39 cellular contexts compared by ENCODE assay signal in the genomic region with DNA sequence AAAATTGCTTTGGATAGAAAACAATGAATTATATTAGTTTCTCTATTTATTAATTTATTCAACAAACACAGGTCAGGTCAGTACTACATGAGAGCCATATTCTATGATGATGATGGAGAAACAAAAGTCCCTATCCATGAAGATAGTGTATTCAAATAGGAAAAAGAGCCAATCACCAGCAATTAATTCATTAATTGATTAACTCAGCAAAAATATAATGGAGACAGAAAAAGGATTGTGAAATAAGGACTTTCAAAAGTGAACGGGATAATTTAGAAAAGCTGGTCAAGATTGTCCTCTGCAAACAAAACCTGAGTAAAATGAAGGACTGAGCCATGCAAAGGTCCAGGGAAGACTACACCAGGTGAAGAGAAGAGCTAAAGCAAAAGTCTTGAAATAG.
"Had no signal": no experiment of that assay in that cellular context is flagged by ENCODE, and none has a peak within 500 bp of the region (broad histone marks: within the 10 kb centered on the region; RNA-seq: fewer than 3 reads in every experiment).

No MANE protein-coding gene starts in this region.

- ATAC-seq: activated naive CD4-positive, alpha-beta T cell treated with anti-CD3 and anti-CD28 coated beads, Interleukin-2, amount 50 U/mL, for 72 hours; activated naive CD8-positive, alpha-beta T cell treated with anti-CD3 and anti-CD28 coated beads, Interleukin-2, amount 50 U/mL, for 24 hours; activated T-cell treated with anti-CD3 and anti-CD28 coated beads, Interleukin-2, amount 50 U/mL, for 4 hours; activated T-cell treated with anti-CD3 and anti-CD28 coated beads, Interleukin-2, amount 50 U/mL, for 72 hours; activated T-helper 17 cell treated with anti-CD3 and anti-CD28 coated beads, Interleukin-2, amount 50 U/mL, for 72 hours; body of pancreas had no signal

- H3K4me1 Mint-ChIP-seq: activated naive CD4-positive, alpha-beta T cell treated with anti-CD3 and anti-CD28 coated beads, Interleukin-2, amount 10 ng/mL, durations not matched to agents 7 days and 5 days; activated naive CD4-positive, alpha-beta T cell treated with anti-CD3 and anti-CD28 coated beads, Interleukin-2, amount 50 U/mL, for 24 hours; activated naive CD8-positive, alpha-beta T cell treated with anti-CD3 and anti-CD28 coated beads, Interleukin-2, amount 10 ng/mL, durations not matched to agents 7 days and 5 days; activated naive CD8-positive, alpha-beta T cell treated with anti-CD3 and anti-CD28 coated beads, Interleukin-2, amount 50 U/mL, for 24 hours; activated T-helper 17 cell treated with anti-CD3 and anti-CD28 coated beads, Interleukin-2, amount 50 U/mL, for 72 hours; brain; central memory CD8-positive, alpha-beta T cell had no signal

- H3K36me3 Mint-ChIP-seq: activated naive CD4-positive, alpha-beta T cell treated with anti-CD3 and anti-CD28 coated beads, Interleukin-2, amount 10 ng/mL, durations not matched to agents 7 days and 5 days; activated naive CD4-positive, alpha-beta T cell treated with anti-CD3 and anti-CD28 coated beads, Interleukin-2, amount 50 U/mL, for 24 hours; activated naive CD4-positive, alpha-beta T cell treated with anti-CD3 and anti-CD28 coated beads, Interleukin-2, amount 50 U/mL, for 72 hours; activated naive CD8-positive, alpha-beta T cell; activated naive CD8-positive, alpha-beta T cell treated with anti-CD3 and anti-CD28 coated beads, Interleukin-2, amount 10 ng/mL, durations not matched to agents 7 days and 5 days; brain had no signal

- H3K27ac ChIP-seq: adrenal gland, ascending aorta, body of pancreas, brain microvascular endothelial cell, breast epithelium, cardiac muscle cell had no signal

- H3K27me3 Mint-ChIP-seq: activated naive CD4-positive, alpha-beta T cell treated with anti-CD3 and anti-CD28 coated beads, Interleukin-2, amount 10 ng/mL, durations not matched to agents 7 days and 5 days; activated naive CD4-positive, alpha-beta T cell treated with anti-CD3 and anti-CD28 coated beads, Interleukin-2, amount 50 U/mL, for 24 hours; activated naive CD8-positive, alpha-beta T cell; activated naive CD8-positive, alpha-beta T cell treated with anti-CD3 and anti-CD28 coated beads, Interleukin-2, amount 10 ng/mL, durations not matched to agents 7 days and 5 days; activated naive CD8-positive, alpha-beta T cell treated with anti-CD3 and anti-CD28 coated beads, Interleukin-2, amount 50 U/mL, for 24 hours; activated T-cell treated with anti-CD3 and anti-CD28 coated beads, Interleukin-2, amount 50 U/mL, for 24 hours; activated T-helper 17 cell treated with anti-CD3 and anti-CD28 coated beads, Interleukin-2, amount 50 U/mL, for 72 hours; brain; central memory CD8-positive, alpha-beta T cell had no signal

- H3K27ac Mint-ChIP-seq: activated naive CD4-positive, alpha-beta T cell treated with anti-CD3 and anti-CD28 coated beads for 36 hours; activated naive CD4-positive, alpha-beta T cell treated with anti-CD3 and anti-CD28 coated beads, Interleukin-2, amount 10 ng/mL, durations not matched to agents 7 days and 5 days; activated naive CD4-positive, alpha-beta T cell treated with anti-CD3 and anti-CD28 coated beads, Interleukin-2, amount 50 U/mL, for 24 hours; activated naive CD4-positive, alpha-beta T cell treated with anti-CD3 and anti-CD28 coated beads, Interleukin-2, amount 50 U/mL, for 72 hours; activated naive CD8-positive, alpha-beta T cell; activated naive CD8-positive, alpha-beta T cell treated with anti-CD3 and anti-CD28 coated beads, Interleukin-2, amount 10 ng/mL, durations not matched to agents 7 days and 5 days; activated naive CD8-positive, alpha-beta T cell treated with anti-CD3 and anti-CD28 coated beads, Interleukin-2, amount 50 U/mL, for 24 hours; activated T-cell treated with anti-CD3 and anti-CD28 coated beads, Interleukin-2, amount 50 U/mL, for 24 hours; activated T-cell treated with anti-CD3 and anti-CD28 coated beads, Interleukin-2, amount 50 U/mL, for 72 hours; activated T-helper 1 cell treated with anti-CD3 and anti-CD28 coated beads, Interleukin-12 subunit alpha, Interleukin-12 subunit beta, Interleukin-2, Interleukin-4 antibody, amounts not matched to agents 30 ng/mL and 10 ng/mL and 1 ng/mL, durations not matched to agents 14 hours and 24 hours and 36 hours; activated T-helper 17 cell treated with anti-CD3 and anti-CD28 coated beads, Interleukin-2, amount 50 U/mL, for 72 hours; activated T-helper 2 cell treated with anti-CD3 and anti-CD28 coated beads, Interferon-gamma antibody, Interleukin-2, Interleukin-4, amounts not matched to agents 10 μg/mL and 5 μg/mL and 100 μg/mL, durations not matched to agents 14 hours and 24 hours and 36 hours; brain had no signal

- DNase-seq: activated effector memory CD4-positive, alpha-beta T cell treated with anti-CD3 and anti-CD28 coated beads, Interleukin-2, amount 50 U/mL, for 16 hours; activated effector memory CD4-positive, alpha-beta T cell treated with Interleukin-2 at 50 U/mL for 16 hours; activated gamma-delta T cell; activated gamma-delta T cell treated with Interleukin-2 at 50 U/mL for 16 hours; activated naive CD4-positive, alpha-beta T cell; activated naive CD4-positive, alpha-beta T cell treated with anti-CD3 and anti-CD28 coated beads for 36 hours; activated naive CD4-positive, alpha-beta T cell treated with anti-CD3 and anti-CD28 coated beads, Interleukin-2, amount 10 ng/mL, durations not matched to agents 7 days and 5 days; activated naive CD4-positive, alpha-beta T cell treated with anti-CD3 and anti-CD28 coated beads, Interleukin-2, amount 50 U/mL, for 16 hours; activated naive CD4-positive, alpha-beta T cell treated with Interleukin-2 at 50 U/mL for 16 hours; activated naive CD8-positive, alpha-beta T cell treated with anti-CD3 and anti-CD28 coated beads, Interleukin-2, amount 10 ng/mL, durations not matched to agents 7 days and 5 days; activated naive CD8-positive, alpha-beta T cell treated with anti-CD3 and anti-CD28 coated beads, Interleukin-2, amount 50 U/mL, for 24 hours; activated T-cell treated with anti-CD3 and anti-CD28 coated beads, Interleukin-2, amount 50 U/mL, for 1 hour; activated T-cell treated with anti-CD3 and anti-CD28 coated beads, Interleukin-2, amount 50 U/mL, for 24 hours; activated T-cell treated with anti-CD3 and anti-CD28 coated beads, Interleukin-2, amount 50 U/mL, for 4 hours; activated T-cell treated with anti-CD3 and anti-CD28 coated beads, Interleukin-2, amount 50 U/mL, for 48 hours; activated T-cell treated with anti-CD3 and anti-CD28 coated beads, Interleukin-2, amount 50 U/mL, for 72 hours; adrenal gland; amniotic stem cell; amygdala; anterior cingulate cortex; aorta; body of pancreas; brain microvascular endothelial cell; caudate nucleus; central memory CD4-positive, alpha-beta T cell; cerebellar nuclear complex had no signal

- H3K4me3 Mint-ChIP-seq: activated naive CD4-positive, alpha-beta T cell treated with anti-CD3 and anti-CD28 coated beads for 36 hours; activated naive CD4-positive, alpha-beta T cell treated with anti-CD3 and anti-CD28 coated beads, Interleukin-2, amount 10 ng/mL, durations not matched to agents 7 days and 5 days; activated naive CD4-positive, alpha-beta T cell treated with anti-CD3 and anti-CD28 coated beads, Interleukin-2, amount 50 U/mL, for 24 hours; activated naive CD8-positive, alpha-beta T cell; activated naive CD8-positive, alpha-beta T cell treated with anti-CD3 and anti-CD28 coated beads, Interleukin-2, amount 10 ng/mL, durations not matched to agents 7 days and 5 days; activated naive CD8-positive, alpha-beta T cell treated with anti-CD3 and anti-CD28 coated beads, Interleukin-2, amount 50 U/mL, for 24 hours; activated T-cell treated with anti-CD3 and anti-CD28 coated beads, Interleukin-2, amount 50 U/mL, for 24 hours; activated T-cell treated with anti-CD3 and anti-CD28 coated beads, Interleukin-2, amount 50 U/mL, for 4 hours; activated T-cell treated with anti-CD3 and anti-CD28 coated beads, Interleukin-2, amount 50 U/mL, for 72 hours; activated T-helper 1 cell treated with anti-CD3 and anti-CD28 coated beads, Interleukin-12 subunit alpha, Interleukin-12 subunit beta, Interleukin-2, Interleukin-4 antibody, amounts not matched to agents 30 ng/mL and 10 ng/mL and 1 ng/mL, durations not matched to agents 14 hours and 24 hours and 36 hours; activated T-helper 17 cell treated with anti-CD3 and anti-CD28 coated beads, Interleukin-2, amount 50 U/mL, for 72 hours; brain; central memory CD8-positive, alpha-beta T cell had no signal

- H3K9me3 ChIP-seq: adrenal gland, ascending aorta, body of pancreas, breast epithelium had no signal

- H3K4me3 ChIP-seq: adrenal gland, ascending aorta, body of pancreas, breast epithelium, cardiac muscle cell had no signal

- H3K36me3 ChIP-seq: adrenal gland, ascending aorta, brain microvascular endothelial cell, breast epithelium, cardiac muscle cell had no signal

- FAIRE-seq: astrocyte, bronchial epithelial cell had no signal

- H3K4me1 ChIP-seq: adrenal gland, ascending aorta, body of pancreas, breast epithelium had no signal

- H3K27me3 ChIP-seq: adrenal gland, ascending aorta, body of pancreas, brain microvascular endothelial cell, breast epithelium, cardiac muscle cell had no signal
